In genomic region chr21:36080386-36080785, GRCh38 we compare ENCODE assay signal across 22 cellular contexts. TPM values are rescaled to one million over a fixed set of nuclear protein-coding genes. Genes with fewer than 3 reads are reported as not detected.
DNase-seq lines count a peak whose midpoint lies in the region; ATAC-seq and TF ChIP-seq lines count a peak whose summit lies in the region.
"Had no signal": no experiment of that assay in that cellular context is flagged by ENCODE, and none has a peak within 500 bp of the region (broad histone marks: within the 10 kb centered on the region; RNA-seq: fewer than 3 reads in every experiment).

No MANE protein-coding gene starts in this region.

- no peak for DNase-seq in activated naive CD4-positive, alpha-beta T cell treated with anti-CD3 and anti-CD28 coated beads, Interleukin-2, amount 50 U/mL, for 16 hours
- DNase-seq in caudate nucleus (lab: John Stamatoyannopoulos, UW) = peak in 14 of 61 donors; percentile 6 to 38 (median 18)
- peak; percentile 86 for DNase-seq in left lobe of liver (ENCODE audit: low spot score)
- no peak for DNase-seq in suprapubic skin (ENCODE audit: low spot score in 2 of 2)
- no peak for DNase-seq in transverse colon
- DNase-seq in NK-92 treated with Interleukin-12 subunit alpha and Interleukin-12 subunit beta, amount 100 ng/mL, for 24 hours (lab: John Stamatoyannopoulos, UW) = no peak
- DNase-seq in stimulated activated CD4-positive, alpha-beta T cell treated with anti-CD3 and anti-CD28 coated beads, Interleukin-12 subunit alpha, Interleukin-12 subunit beta, amount 100 ng/mL, for 4 hours = no peak
- DNase-seq: ACHN; activated CD8-positive, alpha-beta memory T cell treated with anti-CD3 and anti-CD28 coated beads, Interleukin-2, amount 50 U/mL, for 4 hours; brain microvascular endothelial cell; effector CD8-positive, alpha-beta T cell; erythroblast; foreskin fibroblast; Kasumi-1; MV-4-11; NCI-H146; NCI-H446; psoas muscle; SHP77; upper lobe of right lung had no signal

- H3K36me3 ChIP-seq in suprapubic skin = no peaks in the 10 kb centered on the region
- no peaks in the 10 kb centered on the region for H3K36me3 ChIP-seq in transverse colon
- H3K36me3 ChIP-seq: brain microvascular endothelial cell, upper lobe of right lung had no signal

- H3K4me1 ChIP-seq in suprapubic skin = peaks cover 36% of the 10 kb centered on the region
- peaks cover 0 to 24% (median 0%) of the 10 kb centered on the region in 4 donors for H3K4me1 ChIP-seq in transverse colon
- H3K4me1 ChIP-seq: psoas muscle, upper lobe of right lung had no signal

- TF ChIP-seq EP300 in suprapubic skin (IDR thresholded peaks at IDR 0.05) (no peak), transverse colon (IDR thresholded peaks at IDR 0.05; ENCODE audit: low read depth) (no peak)

- H3K27ac ChIP-seq in caudate nucleus (ENCODE audit: low read depth, low read length) (peak overlapping the region; percentile 44), suprapubic skin (peak overlapping the region; percentile 70), transverse colon (no peak overlapping the region)
- H3K27ac ChIP-seq: brain microvascular endothelial cell, psoas muscle, upper lobe of right lung, VCaP had no signal

- in situ Hi-C loops in transverse colon (cut with MboI; ENCODE audit: low pct_ligation_motif_present in 1 of 4, low pct_unique_long_range_greater_than_20kb in 1 of 4, low sequenced_read_pairs in 3 of 4) = no loop called here

- peak; percentile 74 for ATAC-seq in left lobe of liver
- ATAC-seq: psoas muscle, upper lobe of right lung had no signal

- intact Hi-C loops in transverse colon (cut with DNase I; ENCODE audit: low total_unique reads) = no loop called here

- H3K9me3 Mint-ChIP-seq in activated naive CD4-positive, alpha-beta T cell treated with anti-CD3 and anti-CD28 coated beads, Interleukin-2, amount 50 U/mL, for 24 hours = no peaks in the 10 kb centered on the region

- H3K27ac Mint-ChIP-seq in activated naive CD4-positive, alpha-beta T cell treated with anti-CD3 and anti-CD28 coated beads, Interleukin-2, amount 50 U/mL, for 24 hours = peak overlapping the region; percentile 97

- TF ChIP-seq CTCF in suprapubic skin (IDR thresholded peaks at IDR 0.05) (no peak), transverse colon (IDR thresholded peaks at IDR 0.05) (no peak)

- TF ChIP-seq POLR2A in suprapubic skin (IDR thresholded peaks at IDR 0.05) (no peak), transverse colon (IDR thresholded peaks at IDR 0.05) (no peak)

- H3K4me3 ChIP-seq in suprapubic skin = no peak overlapping the region
- H3K4me3 ChIP-seq in transverse colon = no peak overlapping the region
- H3K4me3 ChIP-seq: psoas muscle, upper lobe of right lung had no signal

- H3K27me3 ChIP-seq in suprapubic skin (no peaks in the 10 kb centered on the region), transverse colon (no peaks in the 10 kb centered on the region)
- H3K27me3 ChIP-seq: brain microvascular endothelial cell, upper lobe of right lung had no signal

- H3K4me3 Mint-ChIP-seq in activated naive CD4-positive, alpha-beta T cell treated with anti-CD3 and anti-CD28 coated beads, Interleukin-2, amount 50 U/mL, for 24 hours = peak overlapping the region; percentile 82

- no peaks in the 10 kb centered on the region for H3K27me3 Mint-ChIP-seq in activated naive CD4-positive, alpha-beta T cell treated with anti-CD3 and anti-CD28 coated beads, Interleukin-2, amount 50 U/mL, for 24 hours

- peaks cover 44% of the 10 kb centered on the region for H3K4me1 Mint-ChIP-seq in activated naive CD4-positive, alpha-beta T cell treated with anti-CD3 and anti-CD28 coated beads, Interleukin-2, amount 50 U/mL, for 24 hours

- no peaks in the 10 kb centered on the region for H3K36me3 Mint-ChIP-seq in activated naive CD4-positive, alpha-beta T cell treated with anti-CD3 and anti-CD28 coated beads, Interleukin-2, amount 50 U/mL, for 24 hours

- no peaks in the 10 kb centered on the region for H3K9me3 ChIP-seq in suprapubic skin
- H3K9me3 ChIP-seq in transverse colon = no peaks in the 10 kb centered on the region
- H3K9me3 ChIP-seq: psoas muscle, upper lobe of right lung had no signal

- 63% methylated on average over 1 of the region's 1 CpG for WGBS in suprapubic skin
- WGBS in transverse colon (ENCODE audit: low coverage in 1 of 2), 2 donors = 83% methylated on average over 1 of the region's 1 CpG; no CpG with 5 or more reads in 1 of the 2 donors

RNA-seq across cellular contexts. Expression of gene CBR1, which starts 10.6 kb away (rescaled TPM):
- total RNA-seq in left lobe of liver = 152 TPM
- total RNA-seq in suprapubic skin = 100 to 1,000 TPM; 205 to 450 (median 302) TPM
- 100 to 1,000 TPM; 277 to 625 (median 324) TPM for total RNA-seq in transverse colon

RNA-seq across cellular contexts. Expression of gene SETD4, which starts 20.1 kb away (rescaled TPM):
- total RNA-seq in left lobe of liver (5.8 TPM), suprapubic skin (10 to 100 TPM; 20.8 to 80.9 (median 26.5) TPM), transverse colon (10 to 100 TPM in 3 of 4 donors, 1 to 10 TPM in 1; 5.4 to 35.9 (median 29.4) TPM)

RNA-seq across cellular contexts. Expression of gene CBR3, which starts 54.5 kb away (rescaled TPM):
- total RNA-seq in left lobe of liver (not detected), suprapubic skin (10 to 100 TPM; 24.9 to 45.2 (median 32.0) TPM), transverse colon (1 to 10 TPM in 2 of 4 donors, not detected in 2; 3.4 to 5.1 TPM)

Comparison
In these comparisons a context has a peak if more than half of its experiments do, and no peak if none do; other contexts are left out.
1. H3K27ac ChIP-seq: peak in caudate nucleus (single experiment) and suprapubic skin (single experiment); none in transverse colon (0 of 4).
2. RNA of gene CBR3, which starts 54.5 kb away (total RNA-seq): 24.9 to 45.2 TPM in suprapubic skin; 3.4 to 5.1 TPM in transverse colon and not detected in left lobe of liver (single experiment); every median in the first group is over 4 times any median in the second.